26 cellular contexts compared by ENCODE assay signal in the genomic region with DNA sequence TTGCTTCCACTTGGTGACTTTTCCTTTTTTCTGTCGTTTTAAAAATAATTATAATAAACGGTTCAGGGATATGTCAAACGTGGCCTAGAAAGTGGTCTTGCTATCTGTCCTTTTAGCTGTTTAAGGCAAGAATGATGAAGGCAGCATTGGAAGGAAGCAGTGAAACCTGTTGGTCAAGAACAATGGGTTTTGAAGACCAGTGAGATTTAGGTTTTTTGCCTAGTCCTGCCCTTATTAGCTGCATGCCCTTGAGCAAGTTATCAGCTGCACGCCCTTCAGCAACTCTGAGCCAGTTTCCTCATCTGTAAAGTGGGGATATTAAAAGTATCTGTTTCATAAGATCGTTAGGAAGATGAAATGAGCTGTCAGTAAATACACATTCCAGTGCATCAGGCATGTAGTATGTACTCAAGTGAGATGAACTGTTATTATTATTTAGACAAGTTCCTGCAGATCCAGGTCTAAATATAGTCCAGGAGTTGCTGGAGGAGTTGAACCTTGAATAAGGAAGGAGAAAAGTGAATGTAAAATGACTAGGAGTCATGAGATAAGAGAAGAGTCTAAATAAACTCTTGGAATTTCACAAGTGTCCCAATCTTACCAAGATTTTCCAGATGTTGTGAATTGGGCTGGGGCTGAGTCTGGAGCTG.
"Had no signal": no experiment of that assay in that cellular context is flagged by ENCODE, and none has a peak within 500 bp of the region (broad histone marks: within the 10 kb centered on the region; RNA-seq: fewer than 3 reads in every experiment).

No MANE protein-coding gene starts in this region.

- H3K9me3 ChIP-seq: colonic mucosa, gastroesophageal sphincter, heart left ventricle, left lung, ovary, psoas muscle, sigmoid colon, testis, tibial artery, upper lobe of left lung had no signal

- ATAC-seq: gastroesophageal sphincter; heart left ventricle; left cardiac atrium; left lung; naive thymus-derived CD8-positive, alpha-beta T cell; psoas muscle; right cardiac atrium; stimulated activated memory B cell treated with anti-CD40 and anti-IgM and Interleukin-4, amounts not matched to agents 10 μg/mL and 1 μg/mL and 100 μg/mL, for 72 hours; stimulated activated naive CD8-positive, alpha-beta T cell treated with anti-CD3 and anti-CD28 coated beads, Interleukin-15, Interleukin-2, amounts not matched to agents 100 U/mL and 50 U/mL, for 24 hours had no signal

- H3K4me3 Mint-ChIP-seq: dendritic cell treated with granulocyte-macrophage colony-stimulating factor and Interleukin-4, amounts not matched to agents 40 ng/mL and 50 ng/mL, for 4 days; endodermal cell; naive thymus-derived CD8-positive, alpha-beta T cell; nephron progenitor cell; stimulated activated memory B cell treated with anti-CD40 and anti-IgM and Interleukin-4, amounts not matched to agents 10 μg/mL and 1 μg/mL and 100 μg/mL, for 72 hours had no signal

- H3K4me1 Mint-ChIP-seq: naive thymus-derived CD8-positive, alpha-beta T cell; nephron progenitor cell; stimulated activated memory B cell treated with anti-CD40 and anti-IgM and Interleukin-4, amounts not matched to agents 10 μg/mL and 1 μg/mL and 100 μg/mL, for 72 hours had no signal

- H3K27me3 ChIP-seq: colonic mucosa, ovary, testis, upper lobe of left lung had no signal

- H3K4me1 ChIP-seq: colonic mucosa, gastroesophageal sphincter, heart left ventricle, left lung, psoas muscle, sigmoid colon, testis, tibial artery, upper lobe of left lung had no signal

- H3K36me3 Mint-ChIP-seq: naive thymus-derived CD8-positive, alpha-beta T cell; stimulated activated memory B cell treated with anti-CD40 and anti-IgM and Interleukin-4, amounts not matched to agents 10 μg/mL and 1 μg/mL and 100 μg/mL, for 72 hours had no signal

- DNase-seq: colonic mucosa; effector CD8-positive, alpha-beta T cell; endodermal cell; erythroblast; foreskin fibroblast; heart left ventricle; left cardiac atrium; left lung; naive thymus-derived CD8-positive, alpha-beta T cell; nephron progenitor cell; nucleus accumbens; ovary; posterior cingulate gyrus; psoas muscle; right cardiac atrium; sigmoid colon; stimulated activated CD4-positive, alpha-beta T cell treated with anti-CD3 and anti-CD28 coated beads, Interleukin-4, amount 100 ng/mL, for 4 hours; stimulated activated naive CD8-positive, alpha-beta T cell treated with anti-CD3 and anti-CD28 coated beads, Interleukin-15, Interleukin-2, amounts not matched to agents 100 U/mL and 50 U/mL, for 24 hours; substantia nigra; testis; tibial artery; upper lobe of left lung had no signal

- H3K4me3 ChIP-seq: colonic mucosa, gastroesophageal sphincter, heart left ventricle, hepatocyte, left lung, ovary, psoas muscle, sigmoid colon, testis, tibial artery, upper lobe of left lung had no signal

- H3K36me3 ChIP-seq: colonic mucosa, gastroesophageal sphincter, heart left ventricle, left lung, ovary, sigmoid colon, tibial artery, upper lobe of left lung had no signal

- H3K27ac ChIP-seq: colonic mucosa, gastroesophageal sphincter, heart left ventricle, hepatocyte, left lung, ovary, psoas muscle, sigmoid colon, testis, tibial artery, upper lobe of left lung had no signal

- H3K27ac Mint-ChIP-seq: dendritic cell treated with granulocyte-macrophage colony-stimulating factor and Interleukin-4, amounts not matched to agents 40 ng/mL and 50 ng/mL, for 4 days; endodermal cell; naive thymus-derived CD8-positive, alpha-beta T cell; nephron progenitor cell; stimulated activated memory B cell treated with anti-CD40 and anti-IgM and Interleukin-4, amounts not matched to agents 10 μg/mL and 1 μg/mL and 100 μg/mL, for 72 hours had no signal

- H3K9me3 Mint-ChIP-seq: dendritic cell treated with granulocyte-macrophage colony-stimulating factor and Interleukin-4, amounts not matched to agents 40 ng/mL and 50 ng/mL, for 4 days; endodermal cell; naive thymus-derived CD8-positive, alpha-beta T cell; nephron progenitor cell; stimulated activated memory B cell treated with anti-CD40 and anti-IgM and Interleukin-4, amounts not matched to agents 10 μg/mL and 1 μg/mL and 100 μg/mL, for 72 hours had no signal
